In genomic region chr1:167862432-167863076, GRCh38 we compare ENCODE assay signal across 19 cellular contexts. TPM values are rescaled to one million over a fixed set of nuclear protein-coding genes. Genes with fewer than 3 reads are reported as not detected.
DNase-seq lines count a peak whose midpoint lies in the region; ATAC-seq and TF ChIP-seq lines count a peak whose summit lies in the region.
"Had no signal": no experiment of that assay in that cellular context is flagged by ENCODE, and none has a peak within 500 bp of the region (broad histone marks: within the 10 kb centered on the region; RNA-seq: fewer than 3 reads in every experiment).

No MANE protein-coding gene starts in this region.

- H3K27me3 ChIP-seq in skeletal muscle satellite cell (ENCODE audit: control insufficient read depth, insufficient read depth, low read length) = no peaks in the 10 kb centered on the region
- H3K27me3 ChIP-seq: spleen, transverse colon had no signal

- H3K27ac ChIP-seq in coronary artery = no peak overlapping the region
- H3K27ac ChIP-seq: 22Rv1, spleen, transverse colon had no signal

- H3K4me3 ChIP-seq in skeletal muscle satellite cell (ENCODE audit: low read length) = no peak overlapping the region
- H3K4me3 ChIP-seq in coronary artery = no peak overlapping the region
- H3K4me3 ChIP-seq: spleen, transverse colon had no signal

- H3K9ac ChIP-seq in skeletal muscle satellite cell (ENCODE audit: low read depth, low read length) = no peak overlapping the region

- ATAC-seq in GM21529 (IDR thresholded peaks at IDR 0.05; ENCODE audit: unreplicated experiment) = no peak
- ATAC-seq: stimulated activated effector memory CD8-positive, alpha-beta T cell treated with anti-CD3 and anti-CD28 coated beads, Interleukin-12 subunit alpha, Interleukin-12 subunit beta, amount 100 ng/mL, for 72 hours had no signal

- peaks cover 3% of the 10 kb centered on the region for H3K9me3 ChIP-seq in skeletal muscle satellite cell (replicated peaks; ENCODE audit: low read length)
- H3K9me3 ChIP-seq: spleen, transverse colon had no signal

- H3K36me3 ChIP-seq in skeletal muscle satellite cell (ENCODE audit: insufficient read depth, low read length) = no peaks in the 10 kb centered on the region
- H3K36me3 ChIP-seq: spleen, transverse colon had no signal

- peaks cover 18% of the 10 kb centered on the region for H3K4me1 ChIP-seq in skeletal muscle satellite cell (ENCODE audit: control insufficient read depth, insufficient read depth, low read length)
- H3K4me1 ChIP-seq: spleen, transverse colon had no signal

- peak overlapping the region; percentile 6 for H3K4me2 ChIP-seq in skeletal muscle satellite cell (ENCODE audit: low read length)

- DNase-seq in DMS53 (lab: John Stamatoyannopoulos, UW) (peak; percentile 18), DMS53 treated with DMSO at 0.1 percent for 48 hours (lab: John Stamatoyannopoulos, UW; ENCODE audit: unreplicated experiment) (no peak), RPMI7951 (ENCODE audit: low read depth) (peak; percentile 39), fibroblast of peridontal ligament (ENCODE audit: extremely low read depth) (peak; percentile 26), coronary artery (ENCODE audit: low spot score) (no peak), NCI-H510A treated with DMSO at 0.1 percent for 48 hours (lab: John Stamatoyannopoulos, UW) (no peak)
- DNase-seq: activated CD4-positive, alpha-beta T cell treated with anti-CD3 and anti-CD28 coated beads, Interleukin-2, amount 10 ng/mL, durations not matched to agents 7 days and 5 days; effector CD8-positive, alpha-beta T cell; foreskin melanocyte; MM.1S; NCI-H187; NCI-H446 treated with DMSO at 0.1 percent for 48 hours; spleen; transverse colon had no signal

- no peak for TF ChIP-seq CTCF in coronary artery (IDR thresholded peaks at IDR 0.05)

RNA-seq across cellular contexts. Expression of gene ADCY10, which starts 51.4 kb away (rescaled TPM):
- under 0.01 and 0.20 TPM in 2 replicates for total RNA-seq in RPMI7951 (2014; rRNA removed; shearing (Covaris generic))
- not detected in 2 replicates for total RNA-seq in skeletal muscle satellite cell (2012; rRNA removed)
- total RNA-seq: SK-MEL-5 had no signal

Comparison
In these comparisons a context has a peak if more than half of its experiments do, and no peak if none do; other contexts are left out.
1. DNase-seq: peak in DMS53 (single experiment), RPMI7951 (single experiment) and fibroblast of peridontal ligament (single experiment); none in DMS53 treated with DMSO at 0.1 percent for 48 hours (single experiment), coronary artery (single experiment) and NCI-H510A treated with DMSO at 0.1 percent for 48 hours (single experiment).